In the genomic region with DNA sequence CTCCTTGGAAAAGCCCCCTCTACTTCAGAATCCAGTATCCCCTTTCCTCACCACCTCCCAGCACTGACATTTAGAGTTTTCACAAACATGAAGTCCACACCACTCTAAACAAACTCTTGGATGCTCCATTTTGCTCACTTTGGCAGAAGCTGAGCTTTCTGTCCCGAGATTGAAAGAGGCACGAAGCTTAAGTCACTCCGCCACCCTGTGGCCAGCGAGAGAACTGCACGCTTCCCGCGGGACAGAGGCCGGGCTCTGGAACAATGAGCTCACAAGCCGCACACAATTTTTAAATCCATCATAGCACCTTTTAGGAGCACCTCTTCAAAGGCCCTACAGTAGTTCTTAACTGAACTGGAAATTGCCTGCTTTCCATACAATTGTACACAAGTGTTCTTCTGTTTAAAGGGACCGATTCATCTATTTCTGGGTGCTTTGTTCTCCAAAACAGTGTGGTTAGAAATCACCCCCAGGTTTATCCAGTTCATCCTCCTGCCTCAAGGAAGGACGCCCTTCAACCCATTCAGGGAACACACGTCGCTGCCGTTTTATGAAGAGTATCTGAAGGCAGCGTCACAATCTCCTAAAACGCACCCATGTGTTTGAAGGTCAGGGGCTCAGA, we compare ENCODE assay signal across 8 cellular contexts.
A peak's percentile ranks its signal among the peaks of the same experiment; 100 is the strongest.
DNase-seq lines count a peak whose midpoint lies in the region; ATAC-seq and TF ChIP-seq lines count a peak whose summit lies in the region.

No MANE protein-coding gene starts in this region.

- no peak overlapping the region for H2AFZ ChIP-seq in MM.1S (ENCODE audit: low read length)

- H3K4me3 ChIP-seq in MM.1S (ENCODE audit: low read length) (no peak overlapping the region), SJCRH30 (peak overlapping the region; percentile 60), thyroid gland (replicated peaks in 1 of 3) (no peak overlapping the region)

- no peaks in the 10 kb centered on the region for H3K9me2 ChIP-seq in MM.1S (replicated peaks; ENCODE audit: insufficient read depth, low read length)

- H3K27me3 ChIP-seq in MM.1S (replicated peaks; ENCODE audit: insufficient read depth, low read length) (no peaks in the 10 kb centered on the region), SJCRH30 (no peaks in the 10 kb centered on the region), thyroid gland (no peaks in the 10 kb centered on the region)

- no peak overlapping the region for H3K9ac ChIP-seq in MM.1S (ENCODE audit: low read length)

- H3K4me1 ChIP-seq in MM.1S (ENCODE audit: low read length) (peaks cover 6% of the 10 kb centered on the region), SJCRH30 (no peaks in the 10 kb centered on the region), thyroid gland (peaks cover 0 to 3% of the 10 kb centered on the region in 2 donors)

- no peaks in the 10 kb centered on the region for H3K9me3 Mint-ChIP-seq in osteocyte (ENCODE audit: unreplicated experiment)

- H3K36me3 Mint-ChIP-seq in osteocyte (ENCODE audit: unreplicated experiment): no peaks in the 10 kb centered on the region

- peaks cover 43% of the 10 kb centered on the region for H3K27me3 Mint-ChIP-seq in osteocyte (ENCODE audit: unreplicated experiment)

- H3F3A ChIP-seq in MM.1S (ENCODE audit: insufficient read depth, low read length): no peaks in the 10 kb centered on the region

- H3K36me3 ChIP-seq in MM.1S (replicated peaks; ENCODE audit: insufficient read depth, low read length): no peaks in the 10 kb centered on the region
- H3K36me3 ChIP-seq in SJCRH30: no peaks in the 10 kb centered on the region
- no peaks in the 10 kb centered on the region for H3K36me3 ChIP-seq in thyroid gland

- TF ChIP-seq POLR2A in thyroid gland (IDR thresholded peaks at IDR 0.05): no peak

- TF ChIP-seq CTCF in MM.1S (IDR thresholded peaks at IDR 0.05; ENCODE audit: low read length): peak; percentile 96
- peak; percentile 94 for TF ChIP-seq CTCF in osteocyte (IDR thresholded peaks at IDR 0.05)
- peak; percentile 90 to 95 (median 94) for TF ChIP-seq CTCF in thyroid gland (IDR thresholded peaks at IDR 0.05)

- no peak overlapping the region for H3K4me3 Mint-ChIP-seq in osteocyte (ENCODE audit: unreplicated experiment)

- H3K27ac ChIP-seq in MM.1S (ENCODE audit: low read length) (no peak overlapping the region), SJCRH30 (peak overlapping the region; percentile 57; the same call in 1 of the 2 replicates), thyroid gland (no peak overlapping the region)

- H3K9me3 ChIP-seq in MM.1S (replicated peaks; ENCODE audit: insufficient read depth, low read length) (no peaks in the 10 kb centered on the region), SJCRH30 (replicated peaks) (no peaks in the 10 kb centered on the region), thyroid gland (no peaks in the 10 kb centered on the region)

- peak; percentile 76 for ATAC-seq in GM18907 (IDR thresholded peaks at IDR 0.05; ENCODE audit: unreplicated experiment)

- no peak overlapping the region; the same call in 1 of the 2 replicates for H3K4me2 ChIP-seq in MM.1S (ENCODE audit: low read depth, low read length)

- in situ Hi-C loops in ACHN (cut with HindIII; ENCODE audit: low pct_ligation_motif_present, low pct_unique_long_range_greater_than_20kb, low sequenced_read_pairs): no loop called here

- DNase-seq in ACHN: peak; percentile 63
- DNase-seq in MM.1S: peak; percentile 79
- peak; percentile 76 to 91 for DNase-seq in SJCRH30
- DNase-seq in activated effector memory CD4-positive, alpha-beta T cell treated with anti-CD3 and anti-CD28 coated beads, Interleukin-2, amount 50 U/mL, for 16 hours: peak; percentile 90
- DNase-seq in foreskin melanocyte: peak; percentile 52
- DNase-seq in osteocyte (ENCODE audit: extremely low spot score, unreplicated experiment): peak; percentile 92
- peak; percentile 87 to 90 for DNase-seq in thyroid gland

- 15 to 19% methylated on average over 16 of the region's 16 CpGs for WGBS in thyroid gland, 2 donors

- no peaks in the 10 kb centered on the region for H3K79me2 ChIP-seq in MM.1S (ENCODE audit: low read length)

- H3K27ac Mint-ChIP-seq in osteocyte (ENCODE audit: unreplicated experiment): no peak overlapping the region

- H4K20me1 ChIP-seq in MM.1S (ENCODE audit: insufficient read depth, low read length): no peaks in the 10 kb centered on the region

- H3K4me1 Mint-ChIP-seq in osteocyte (ENCODE audit: unreplicated experiment): peaks cover 4% of the 10 kb centered on the region

- intact Hi-C loops in thyroid gland (cut with DNase I): loop anchor here (10.0 kb wide), 2 partner anchors 129 to 1239 kb away; no protein-coding TSS in a partner anchor
